8 cellular contexts compared by ENCODE assay signal in the genomic region with DNA sequence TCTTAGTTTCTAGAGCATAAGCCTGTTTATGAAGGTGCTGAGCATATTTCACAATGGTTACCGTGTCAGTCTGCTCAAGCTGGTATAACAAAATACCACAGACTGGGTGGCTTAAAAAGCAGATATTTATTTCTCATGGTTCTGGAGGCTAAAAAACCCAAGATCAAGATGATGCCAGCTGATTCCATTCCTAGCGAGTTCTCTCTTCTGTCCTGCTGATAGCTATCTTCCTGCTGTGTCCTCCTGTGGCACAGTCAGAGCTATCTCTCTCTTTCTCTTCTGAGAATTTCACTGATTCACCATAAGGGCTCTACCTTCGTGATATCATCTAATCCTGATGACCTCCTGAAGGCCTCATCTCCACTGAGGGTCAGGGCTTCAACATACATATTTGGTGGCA.
"Had no signal": no experiment of that assay in that cellular context is flagged by ENCODE, and none has a peak within 500 bp of the region (broad histone marks: within the 10 kb centered on the region; RNA-seq: fewer than 3 reads in every experiment).

No MANE protein-coding gene starts in this region.

- H3K4me3 Mint-ChIP-seq: GM23338, H9, IgD-negative memory B cell had no signal

- H3K4me2 ChIP-seq: GM23338 had no signal

- H3K36me3 Mint-ChIP-seq: IgD-negative memory B cell had no signal

- H3K27ac ChIP-seq: HL-60 had no signal

- DNase-seq: H9, HCEC 1CT had no signal

- H3K27me3 Mint-ChIP-seq: IgD-negative memory B cell had no signal

- H3K4me3 ChIP-seq: GM23338 had no signal

- FAIRE-seq: H1, H54, HepG2 had no signal

- H3K4me1 Mint-ChIP-seq: IgD-negative memory B cell had no signal

- ATAC-seq: GM23338, HepG2 had no signal

- H3K27ac Mint-ChIP-seq: GM23338, H9, IgD-negative memory B cell had no signal

- H2AFZ ChIP-seq: GM23338 had no signal
